In the genomic region with DNA sequence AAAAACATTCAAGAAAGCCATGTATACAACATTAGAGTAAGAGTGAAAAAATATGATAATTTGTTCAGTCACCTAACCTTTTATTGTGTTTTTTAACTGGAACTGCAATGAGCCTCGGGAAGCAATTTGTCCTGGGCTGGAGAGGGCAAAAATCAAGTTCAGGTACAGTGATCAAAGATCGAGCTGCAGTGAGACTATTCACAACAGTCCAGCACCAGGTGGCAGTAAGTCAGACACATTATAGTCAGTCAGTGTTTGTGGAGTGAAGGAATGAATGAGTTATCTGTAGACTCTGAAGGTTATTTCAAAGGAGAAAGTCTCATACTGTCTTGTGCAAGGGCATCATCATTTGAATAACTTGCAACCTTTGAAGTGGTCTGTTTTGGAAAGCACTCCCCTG, we compare ENCODE assay signal across 12 cellular contexts.
DNase-seq lines count a peak whose midpoint lies in the region; ATAC-seq and TF ChIP-seq lines count a peak whose summit lies in the region.
"Had no signal": no experiment of that assay in that cellular context is flagged by ENCODE, and none has a peak within 500 bp of the region (broad histone marks: within the 10 kb centered on the region; RNA-seq: fewer than 3 reads in every experiment).

No MANE protein-coding gene starts in this region.

- H3K9me3 Mint-ChIP-seq in T-helper 2 cell treated with Interferon-gamma antibody and Interleukin-4, amounts not matched to agents 5 μg/mL and 100 μg/mL, for 36 hours = no peaks in the 10 kb centered on the region
- H3K9me3 Mint-ChIP-seq: activated naive CD8-positive, alpha-beta T cell treated with anti-CD3 and anti-CD28 coated beads, Interleukin-2, amount 50 U/mL, for 24 hours had no signal

- H3K4me1 ChIP-seq in liver (ENCODE audit: control insufficient read depth in 4 of 4, insufficient read depth in 4 of 4, low read length in 3 of 4) (peaks cover 0 to 11% (median 2%) of the 10 kb centered on the region in 4 donors), adrenal gland (replicated peaks in 1 of 2) (peaks cover 0 to 3% of the 10 kb centered on the region in 2 donors)
- H3K4me1 ChIP-seq: upper lobe of left lung had no signal

- H3K9me3 ChIP-seq in liver (ENCODE audit: control insufficient read depth in 4 of 4, low read length in 3 of 4) (no peaks in the 10 kb centered on the region), adrenal gland (replicated peaks in 1 of 3) (no peaks in the 10 kb centered on the region)
- H3K9me3 ChIP-seq: upper lobe of left lung had no signal

- TF ChIP-seq RAD21 in liver (IDR thresholded peaks at IDR 0.05) = peak; percentile 75 to 78

- H3K27ac ChIP-seq in liver (ENCODE audit: low read depth in 1 of 2, low read length in 2 of 2) (peak overlapping the region in 1 of 2 donors; percentile 42), adrenal gland (no peak overlapping the region)
- H3K27ac ChIP-seq: upper lobe of left lung had no signal

- no peak overlapping the region for H3K4me3 Mint-ChIP-seq in T-helper 2 cell treated with Interferon-gamma antibody and Interleukin-4, amounts not matched to agents 5 μg/mL and 100 μg/mL, for 36 hours
- H3K4me3 Mint-ChIP-seq: activated naive CD8-positive, alpha-beta T cell treated with anti-CD3 and anti-CD28 coated beads, Interleukin-2, amount 50 U/mL, for 24 hours had no signal

- H3K4me1 Mint-ChIP-seq in T-helper 2 cell treated with Interferon-gamma antibody and Interleukin-4, amounts not matched to agents 5 μg/mL and 100 μg/mL, for 36 hours (ENCODE audit: low read depth) = peaks cover 67% of the 10 kb centered on the region
- H3K4me1 Mint-ChIP-seq: activated naive CD8-positive, alpha-beta T cell treated with anti-CD3 and anti-CD28 coated beads, Interleukin-2, amount 50 U/mL, for 24 hours had no signal

- no peaks in the 10 kb centered on the region for H3K36me3 Mint-ChIP-seq in T-helper 2 cell treated with Interferon-gamma antibody and Interleukin-4, amounts not matched to agents 5 μg/mL and 100 μg/mL, for 36 hours (ENCODE audit: low read depth)

- H3K27ac Mint-ChIP-seq in T-helper 2 cell treated with Interferon-gamma antibody and Interleukin-4, amounts not matched to agents 5 μg/mL and 100 μg/mL, for 36 hours = peak overlapping the region; percentile 7
- H3K27ac Mint-ChIP-seq: activated naive CD8-positive, alpha-beta T cell treated with anti-CD3 and anti-CD28 coated beads, Interleukin-2, amount 50 U/mL, for 24 hours had no signal

- H3K36me3 ChIP-seq in liver (ENCODE audit: control insufficient read depth in 4 of 4, insufficient read depth in 3 of 4, low read depth in 1 of 4, low read length in 3 of 4) = no peaks in the 10 kb centered on the region
- peaks cover 0 to 28% of the 10 kb centered on the region in 2 donors for H3K36me3 ChIP-seq in adrenal gland (replicated peaks in 1 of 2)

- H3K4me3 ChIP-seq in liver (ENCODE audit: low read depth in 1 of 3, low read length in 3 of 3) (no peak overlapping the region), adrenal gland (no peak overlapping the region)
- H3K4me3 ChIP-seq: upper lobe of left lung had no signal

- DNase-seq in T-helper 2 cell treated with Interferon-gamma antibody and Interleukin-4, amounts not matched to agents 5 μg/mL and 100 μg/mL, for 36 hours (ENCODE audit: low spot score) = no peak
- DNase-seq in D341Med (ENCODE audit: low spot score) = no peak
- DNase-seq in SKM-1 treated with dmso at 0.1 percent for 144 hours (lab: John Stamatoyannopoulos, UW; ENCODE audit: unreplicated experiment) = no peak
- DNase-seq in adrenal gland = no peak
- DNase-seq: activated naive CD8-positive, alpha-beta T cell treated with anti-CD3 and anti-CD28 coated beads, Interleukin-2, amount 50 U/mL, for 24 hours; HCEC 1CT; NCI-H1105; NCI-H526 treated with DMSO at 0.1 percent for 48 hours; upper lobe of left lung had no signal

- H3K27me3 Mint-ChIP-seq in T-helper 2 cell treated with Interferon-gamma antibody and Interleukin-4, amounts not matched to agents 5 μg/mL and 100 μg/mL, for 36 hours (ENCODE audit: low read depth) = peaks cover 23% of the 10 kb centered on the region

- TF ChIP-seq POLR2A in adrenal gland (IDR thresholded peaks at IDR 0.05) = no peak

- intact Hi-C loops in adrenal gland (cut with DNase I) = no loop called here

- H3K9ac ChIP-seq in liver (ENCODE audit: low read depth in 1 of 2, low read length in 2 of 2) = no peak overlapping the region

- peak; percentile 60 for ATAC-seq in GM21529 (IDR thresholded peaks at IDR 0.05; ENCODE audit: unreplicated experiment)
- ATAC-seq: activated naive CD8-positive, alpha-beta T cell treated with anti-CD3 and anti-CD28 coated beads, Interleukin-2, amount 50 U/mL, for 24 hours had no signal

- H3K27me3 ChIP-seq in liver (ENCODE audit: control insufficient read depth in 4 of 4, insufficient read depth in 4 of 4, low read length in 3 of 4) = no peaks in the 10 kb centered on the region
- no peaks in the 10 kb centered on the region for H3K27me3 ChIP-seq in adrenal gland
- H3K27me3 ChIP-seq: upper lobe of left lung had no signal

- TF ChIP-seq CTCF in GM12874 (IDR thresholded peaks at IDR 0.05; ENCODE audit: insufficient read depth, low read depth, low read length) (0 out of 2 replicates have a peak, but pooled peaks have one; percentile 12), liver (IDR thresholded peaks at IDR 0.05; ENCODE audit: low read depth, low read length, missing input control) (peak; percentile 37), adrenal gland (IDR thresholded peaks at IDR 0.05) (no peak)

- 20% methylated on average over 2 of the region's 2 CpGs for WGBS in liver
- 80 to 86% (median 84%) methylated on average over 2 of the region's 2 CpGs for WGBS in adrenal gland, 4 donors

TF ChIP-seq in liver, 16 proteins besides CTCF, POLR2A, EP300 and RAD21:
- no peak for TF ChIP-seq ZBTB33 (IDR thresholded peaks at IDR 0.05)
- no peak for TF ChIP-seq YY1 (IDR thresholded peaks at IDR 0.05)
- TF ChIP-seq RXRA (IDR thresholded peaks at IDR 0.05) = peak; percentile 45 to 53
- TF ChIP-seq REST (IDR thresholded peaks at IDR 0.05) = peak; percentile 70
- peak in 1 of 2 donors; percentile 15 for TF ChIP-seq JUND (IDR thresholded peaks at IDR 0.05)
- TF ChIP-seq HNF4A (conservative IDR thresholded peaks at IDR 0.05) = peak; percentile 94 to 97
- TF ChIP-seq, protein P1, sequence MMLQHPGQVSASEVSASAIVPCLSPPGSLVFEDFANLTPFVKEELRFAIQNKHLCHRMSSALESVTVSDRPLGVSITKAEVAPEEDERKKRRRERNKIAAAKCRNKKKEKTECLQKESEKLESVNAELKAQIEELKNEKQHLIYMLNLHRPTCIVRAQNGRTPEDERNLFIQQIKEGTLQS (IDR thresholded peaks at IDR 0.05) = no peak
- no peak for TF ChIP-seq GABPA (IDR thresholded peaks at IDR 0.05 in 1 of 2, conservative IDR thresholded peaks at IDR 0.05 in 1 of 2)
- TF ChIP-seq NR2F2 (IDR thresholded peaks at IDR 0.05) = no peak
- peak; percentile 78 for TF ChIP-seq HNF4G (IDR thresholded peaks at IDR 0.05)
- no peak for TF ChIP-seq EGR1 (IDR thresholded peaks at IDR 0.05; ENCODE audit: low read depth in 2 of 2)
- TF ChIP-seq FOXA2 (IDR thresholded peaks at IDR 0.05) = no peak
- TF ChIP-seq SP1 (IDR thresholded peaks at IDR 0.05) = peak; percentile 40
- TF ChIP-seq, protein P2, sequence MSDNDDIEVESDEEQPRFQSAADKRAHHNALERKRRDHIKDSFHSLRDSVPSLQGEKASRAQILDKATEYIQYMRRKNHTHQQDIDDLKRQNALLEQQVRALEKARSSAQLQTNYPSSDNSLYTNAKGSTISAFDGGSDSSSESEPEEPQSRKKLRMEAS (IDR thresholded peaks at IDR 0.05) = no peak
- TF ChIP-seq FOXA1 (IDR thresholded peaks at IDR 0.05) = no peak
- TF ChIP-seq TAF1 (conservative IDR thresholded peaks at IDR 0.05) = no peak

Comparison
In these comparisons a context has a peak if more than half of its experiments do, and no peak if none do; other contexts are left out.
1. CTCF ChIP-seq: peak in GM12874 (single experiment) and liver (single experiment); none in adrenal gland (0 of 6).